ENCODE assay signal across 9 cellular contexts in genomic region chr1:156435551-156436318, GRCh38.
A peak's percentile ranks its signal among the peaks of the same experiment; 100 is the strongest.
DNase-seq lines count a peak whose midpoint lies in the region; ATAC-seq and TF ChIP-seq lines count a peak whose summit lies in the region.
"Had no signal": no experiment of that assay in that cellular context is flagged by ENCODE, and none has a peak within 500 bp of the region (broad histone marks: within the 10 kb centered on the region; RNA-seq: fewer than 3 reads in every experiment).

No MANE protein-coding gene starts in this region.

- peak overlapping the region; percentile 76 for H2AFZ ChIP-seq in hepatocyte

- no peaks in the 10 kb centered on the region for H3K9me3 ChIP-seq in hepatocyte (ENCODE audit: low read depth)

- 3% methylated on average over 43 of the region's 84 CpGs for WGBS in hepatocyte (ENCODE audit: low lambda C conversion rate, missing lambda C conversion rate)

- peak overlapping the region; percentile 7 for H3K4me3 ChIP-seq in hepatocyte

- H3K79me2 ChIP-seq in hepatocyte: no peaks in the 10 kb centered on the region

- peaks cover 74% of the 10 kb centered on the region for H3K27me3 Mint-ChIP-seq in HFFc6 (ENCODE audit: insufficient read depth)
- peaks cover 89% of the 10 kb centered on the region for H3K27me3 Mint-ChIP-seq in activated CD4-positive, alpha-beta memory T cell treated with anti-CD3 and anti-CD28 coated beads, Interleukin-2, amount 10 ng/mL, durations not matched to agents 7 days and 5 days
- H3K27me3 Mint-ChIP-seq in stimulated activated memory B cell treated with anti-CD40 and anti-IgM and Interleukin-4, amounts not matched to agents 10 μg/mL and 1 μg/mL and 100 μg/mL, for 72 hours: peaks cover 100% of the 10 kb centered on the region

- H3K9me3 Mint-ChIP-seq in HFFc6: peaks cover 4% of the 10 kb centered on the region
- no peaks in the 10 kb centered on the region for H3K9me3 Mint-ChIP-seq in activated CD4-positive, alpha-beta memory T cell treated with anti-CD3 and anti-CD28 coated beads, Interleukin-2, amount 10 ng/mL, durations not matched to agents 7 days and 5 days
- no peaks in the 10 kb centered on the region for H3K9me3 Mint-ChIP-seq in stimulated activated memory B cell treated with anti-CD40 and anti-IgM and Interleukin-4, amounts not matched to agents 10 μg/mL and 1 μg/mL and 100 μg/mL, for 72 hours

- peak; percentile 27 for ATAC-seq in stimulated activated memory B cell treated with anti-CD40 and anti-IgM and Interleukin-4, amounts not matched to agents 10 μg/mL and 1 μg/mL and 100 μg/mL, for 72 hours
- ATAC-seq: HCT116 had no signal

- DNase-seq in HFFc6 (no peak), hepatocyte (ENCODE audit: low spot score) (no peak), NCI-H1048 (lab: John Stamatoyannopoulos, UW) (no peak), posterior vena cava (ENCODE audit: low spot score) (no peak), OCI-M1 (lab: John Stamatoyannopoulos, UW) (no peak), NCI-H2107 treated with DMSO at 0.1 percent for 48 hours (lab: John Stamatoyannopoulos, UW; ENCODE audit: unreplicated experiment) (no peak)
- DNase-seq in activated CD4-positive, alpha-beta memory T cell treated with anti-CD3 and anti-CD28 coated beads, Interleukin-2, amount 10 ng/mL, durations not matched to agents 7 days and 5 days: peak; percentile 39

- H3K36me3 Mint-ChIP-seq in HFFc6 (ENCODE audit: low read depth): 0 out of 2 replicates have a peak, but pooled peaks cover 5% of the 10 kb centered on the region
- H3K36me3 Mint-ChIP-seq in activated CD4-positive, alpha-beta memory T cell treated with anti-CD3 and anti-CD28 coated beads, Interleukin-2, amount 10 ng/mL, durations not matched to agents 7 days and 5 days (ENCODE audit: low read depth): peaks cover 2% of the 10 kb centered on the region
- H3K36me3 Mint-ChIP-seq in stimulated activated memory B cell treated with anti-CD40 and anti-IgM and Interleukin-4, amounts not matched to agents 10 μg/mL and 1 μg/mL and 100 μg/mL, for 72 hours: no peaks in the 10 kb centered on the region

- H3K9me2 ChIP-seq in hepatocyte (replicated peaks; ENCODE audit: insufficient read depth): no peaks in the 10 kb centered on the region

- H3K27ac Mint-ChIP-seq in HFFc6: no peak overlapping the region
- H3K27ac Mint-ChIP-seq in activated CD4-positive, alpha-beta memory T cell treated with anti-CD3 and anti-CD28 coated beads, Interleukin-2, amount 10 ng/mL, durations not matched to agents 7 days and 5 days: no peak overlapping the region
- peak overlapping the region; percentile 30 for H3K27ac Mint-ChIP-seq in stimulated activated memory B cell treated with anti-CD40 and anti-IgM and Interleukin-4, amounts not matched to agents 10 μg/mL and 1 μg/mL and 100 μg/mL, for 72 hours

- H3K27ac ChIP-seq in hepatocyte: no peak overlapping the region

- intact Hi-C loops in posterior vena cava (cut with DNase I): no loop called here

- H3K4me3 Mint-ChIP-seq in HFFc6: peak overlapping the region; percentile 79
- peak overlapping the region; percentile 65 for H3K4me3 Mint-ChIP-seq in activated CD4-positive, alpha-beta memory T cell treated with anti-CD3 and anti-CD28 coated beads, Interleukin-2, amount 10 ng/mL, durations not matched to agents 7 days and 5 days
- peak overlapping the region; percentile 80 for H3K4me3 Mint-ChIP-seq in stimulated activated memory B cell treated with anti-CD40 and anti-IgM and Interleukin-4, amounts not matched to agents 10 μg/mL and 1 μg/mL and 100 μg/mL, for 72 hours

- H4K20me1 ChIP-seq in hepatocyte (ENCODE audit: insufficient read depth, poor library complexity, severe bottlenecking): no peaks in the 10 kb centered on the region

- H3K4me1 Mint-ChIP-seq in HFFc6 (ENCODE audit: low read depth): peaks cover 13% of the 10 kb centered on the region
- H3K4me1 Mint-ChIP-seq in activated CD4-positive, alpha-beta memory T cell treated with anti-CD3 and anti-CD28 coated beads, Interleukin-2, amount 10 ng/mL, durations not matched to agents 7 days and 5 days: peaks cover 27% of the 10 kb centered on the region
- peaks cover 34% of the 10 kb centered on the region for H3K4me1 Mint-ChIP-seq in stimulated activated memory B cell treated with anti-CD40 and anti-IgM and Interleukin-4, amounts not matched to agents 10 μg/mL and 1 μg/mL and 100 μg/mL, for 72 hours

- POLR2A ChIA-PET in activated CD4-positive, alpha-beta memory T cell treated with anti-CD3 and anti-CD28 coated beads, Interleukin-2, amount 10 ng/mL, durations not matched to agents 7 days and 5 days (lab: Charles Lee): interaction anchor here (1.0 to 1.2 kb wide), 2 partner anchors 12 to 50 kb away, joined by 3 to 4 read pairs; no protein-coding TSS in a partner anchor

- H3K27me3 ChIP-seq in hepatocyte: peaks cover 98% of the 10 kb centered on the region

- CTCF ChIA-PET in activated CD4-positive, alpha-beta memory T cell treated with anti-CD3 and anti-CD28 coated beads, Interleukin-2, amount 10 ng/mL, durations not matched to agents 7 days and 5 days (lab: Charles Lee): interaction anchor here (2.1 to 2.4 kb wide), 2 partner anchors 10 to 50 kb away, joined by 11 to 14 read pairs; no protein-coding TSS in a partner anchor

- peak overlapping the region; percentile 83 for H3K4me2 ChIP-seq in hepatocyte

- no peaks in the 10 kb centered on the region for H3K36me3 ChIP-seq in hepatocyte (replicated peaks; ENCODE audit: insufficient read depth, low read depth)

- no peak for TF ChIP-seq CTCF in HFFc6 (IDR thresholded peaks at IDR 0.05)
- no peak for TF ChIP-seq CTCF in hepatocyte (IDR thresholded peaks at IDR 0.05; ENCODE audit: poor library complexity)

- peaks cover 15% of the 10 kb centered on the region for H3K4me1 ChIP-seq in hepatocyte (ENCODE audit: insufficient read depth)
